ENCODE assay signal across 1 cellular context in the genomic region with DNA sequence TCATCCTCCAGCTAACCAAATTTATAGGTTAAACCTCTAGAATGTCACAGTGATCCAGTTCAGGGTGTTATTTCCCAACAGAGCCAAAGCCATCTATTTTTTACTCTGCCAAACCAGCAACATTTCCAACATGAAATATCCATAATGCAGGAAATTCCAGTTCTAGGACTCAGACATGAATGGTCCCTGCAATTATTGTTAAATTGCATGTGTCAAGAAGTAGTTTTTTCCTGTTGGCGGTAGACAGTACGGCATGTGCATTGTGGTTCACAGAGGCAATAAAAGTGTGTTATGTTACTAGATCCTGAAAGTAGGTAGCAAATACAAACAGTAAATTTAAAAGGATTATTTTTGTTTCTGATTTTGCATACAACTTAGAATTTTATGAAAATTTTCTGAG.
TF ChIP-seq lines count a peak whose summit lies in the region.

No MANE protein-coding gene starts in this region.

TF ChIP-seq in endothelial cell of umbilical vein, 7 proteins besides CTCF, POLR2A, EP300 and RAD21:
- no peak for TF ChIP-seq GATA2 (IDR thresholded peaks at IDR 0.05; ENCODE audit: insufficient read depth, insufficient read length, low read depth, low read length)
- TF ChIP-seq, protein P1, sequence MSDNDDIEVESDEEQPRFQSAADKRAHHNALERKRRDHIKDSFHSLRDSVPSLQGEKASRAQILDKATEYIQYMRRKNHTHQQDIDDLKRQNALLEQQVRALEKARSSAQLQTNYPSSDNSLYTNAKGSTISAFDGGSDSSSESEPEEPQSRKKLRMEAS (IDR thresholded peaks at IDR 0.05; ENCODE audit: insufficient read depth, insufficient read length): no peak
- TF ChIP-seq EZH2 (IDR thresholded peaks at IDR 0.05; ENCODE audit: borderline replicate concordance, low read depth, low read length, severe bottlenecking): no peak
- peak; percentile 76 for TF ChIP-seq JUN (IDR thresholded peaks at IDR 0.05; ENCODE audit: borderline replicate concordance, insufficient read depth, insufficient read length, low read depth)
- TF ChIP-seq POLR2AphosphoS5 (IDR thresholded peaks at IDR 0.05; ENCODE audit: insufficient read depth, low read depth, low read length): peak; percentile 81
- TF ChIP-seq FOS (IDR thresholded peaks at IDR 0.05; ENCODE audit: borderline replicate concordance, insufficient read depth, low read length): peak; percentile 89
- TF ChIP-seq MYC (IDR thresholded peaks at IDR 0.05; ENCODE audit: low read depth, low read length): no peak
